In the genomic region with DNA sequence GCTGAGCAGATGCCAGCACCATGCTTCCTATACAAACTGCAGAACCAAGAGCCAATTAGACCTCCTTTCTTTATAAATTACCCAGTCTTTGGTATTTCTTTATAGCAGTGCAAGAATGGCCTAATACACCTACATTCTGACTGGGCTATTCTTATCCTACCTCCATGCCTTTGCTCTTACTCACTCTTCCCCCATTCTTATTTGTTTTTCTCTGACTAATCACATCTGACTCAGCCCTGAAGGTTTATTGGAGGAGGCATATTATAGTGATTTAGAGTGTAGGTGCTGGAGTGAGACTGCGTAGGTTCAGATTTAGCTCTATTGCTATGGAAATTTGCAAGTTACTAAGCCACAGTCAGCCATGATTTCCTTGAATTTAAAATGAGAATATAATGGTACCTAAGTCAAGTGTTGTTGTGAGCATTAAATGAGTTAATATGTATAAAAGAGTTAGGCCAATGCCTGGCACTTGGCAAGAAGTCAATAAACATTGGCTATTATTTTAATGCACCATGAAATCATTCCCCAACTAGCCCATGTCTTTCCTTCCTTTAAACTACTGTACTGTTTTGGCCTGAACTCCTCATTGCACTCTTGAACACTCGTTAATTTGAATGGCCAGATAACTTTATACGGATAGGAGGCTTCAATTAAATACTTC, we compare ENCODE assay signal across 13 cellular contexts.
DNase-seq lines count a peak whose midpoint lies in the region; ATAC-seq lines count a peak whose summit lies in the region.
"Had no signal": no experiment of that assay in that cellular context is flagged by ENCODE, and none has a peak within 500 bp of the region (broad histone marks: within the 10 kb centered on the region; RNA-seq: fewer than 3 reads in every experiment).

No MANE protein-coding gene starts in this region.

- intact Hi-C loops in left colon (cut with DNase I, micrococcal nuclease), result no loop called here

- DNase-seq in ACHN (peak; percentile 77), HS-5 (ENCODE audit: low read depth) (peak; percentile 78), astrocyte of the hippocampus (ENCODE audit: low read depth, low spot score) (peak; percentile 90), left colon (no peak), NCI-H2081 treated with DMSO at 0.1 percent for 48 hours (lab: John Stamatoyannopoulos, UW) (no peak), NCI-H82 treated with DMSO at 0.1 percent for 48 hours (lab: John Stamatoyannopoulos, UW; ENCODE audit: unreplicated experiment) (no peak)
- DNase-seq in effector CD8-positive, alpha-beta T cell (lab: John Stamatoyannopoulos, UW), result no peak
- DNase-seq: activated CD4-positive, CD25-positive, alpha-beta regulatory T cell treated with anti-CD3 and anti-CD28 coated beads, Interleukin-2, amount 50 U/mL, for 72 hours; endodermal cell; NCI-H1417; sigmoid colon had no signal

- peak; percentile 99 for ATAC-seq in left colon
- ATAC-seq in HG02981 (IDR thresholded peaks at IDR 0.05; ENCODE audit: unreplicated experiment), result no peak
- ATAC-seq: GM12878 had no signal

- in situ Hi-C loops in ACHN (cut with HindIII; ENCODE audit: low pct_ligation_motif_present, low pct_unique_long_range_greater_than_20kb, low sequenced_read_pairs), result no loop called here

Comparison
In these comparisons a context has a peak if more than half of its experiments do, and no peak if none do; other contexts are left out.
1. DNase-seq: peak in ACHN (single experiment), HS-5 (single experiment) and astrocyte of the hippocampus (single experiment); none in left colon (0 of 2), NCI-H2081 treated with DMSO at 0.1 percent for 48 hours (single experiment), effector CD8-positive, alpha-beta T cell (single experiment) and NCI-H82 treated with DMSO at 0.1 percent for 48 hours (single experiment).